In genomic region chr3:126982522-126983175, GRCh38 we compare ENCODE assay signal across 8 cellular contexts.
DNase-seq lines count a peak whose midpoint lies in the region; ATAC-seq and TF ChIP-seq lines count a peak whose summit lies in the region.

TSS of gene PLXNA1 (plus strand) at chr3:126983115. CDS start at chr3:126988594, 5,479 bp downstream.

- peak; percentile 37 for TF ChIP-seq POLR2A in GM18526 (IDR thresholded peaks at IDR 0.05; ENCODE audit: extremely low read depth, insufficient read length)

- H3K36me3 Mint-ChIP-seq in central memory CD8-positive, alpha-beta T cell (ENCODE audit: insufficient read depth): peaks cover 10% of the 10 kb centered on the region

- peaks cover 25% of the 10 kb centered on the region for H3K27me3 Mint-ChIP-seq in central memory CD8-positive, alpha-beta T cell

- peak; percentile 31 for ATAC-seq in HG03060 (IDR thresholded peaks at IDR 0.05; ENCODE audit: low read depth, unreplicated experiment)
- peak; percentile 84 for ATAC-seq in central memory CD8-positive, alpha-beta T cell (replicated peaks; ENCODE audit: extremely low read depth, poor library complexity, severe bottlenecking)

- peaks cover 11% of the 10 kb centered on the region for H3K4me1 Mint-ChIP-seq in central memory CD8-positive, alpha-beta T cell

- in situ Hi-C loops in ACHN (cut with HindIII; ENCODE audit: low pct_ligation_motif_present, low pct_unique_long_range_greater_than_20kb, low sequenced_read_pairs): no loop called here

- H3K4me3 Mint-ChIP-seq in central memory CD8-positive, alpha-beta T cell: peak within 1 kb of the TSS; percentile 75

- H3K27ac Mint-ChIP-seq in central memory CD8-positive, alpha-beta T cell (ENCODE audit: low read depth): peak within 1 kb of the TSS; percentile 95

- DNase-seq in ACHN: peak; percentile 69
- peak; percentile 81 for DNase-seq in NCI-H2196 treated with DMSO at 0.1 percent for 48 hours (lab: John Stamatoyannopoulos, UW; ENCODE audit: unreplicated experiment)
- peak; percentile 78 for DNase-seq in activated CD4-positive, CD25-positive, alpha-beta regulatory T cell treated with anti-CD3 and anti-CD28 coated beads, Interleukin-2, amount 50 U/mL, for 16 hours (ENCODE audit: low read depth, low spot score)
- DNase-seq in central memory CD8-positive, alpha-beta T cell (ENCODE audit: low spot score in 2 of 2): peak; percentile 82 to 89
- peak; percentile 45 for DNase-seq in kidney glomerular epithelial cell (lab: John Stamatoyannopoulos, UW)
- DNase-seq in stimulated activated CD4-positive, alpha-beta T cell treated with anti-CD3 and anti-CD28 coated beads, Interleukin-1b, Interleukin-23, amount 100 ng/mL, for 24 hours (ENCODE audit: low read depth in 4 of 4, low spot score in 1 of 4): peak; percentile 61 to 77 (median 72)

- no peaks in the 10 kb centered on the region for H3K9me3 Mint-ChIP-seq in central memory CD8-positive, alpha-beta T cell

Comparison
In these comparisons a context has a peak if more than half of its experiments do, and no peak if none do; other contexts are left out.
1. Peak in every context shown above with its lines: DNase-seq and ATAC-seq.